In genomic region chr16:12059216-12059769, GRCh38 we compare ENCODE assay signal across 14 cellular contexts.
DNase-seq lines count a peak whose midpoint lies in the region; ATAC-seq and TF ChIP-seq lines count a peak whose summit lies in the region.
"Had no signal": no experiment of that assay in that cellular context is flagged by ENCODE, and none has a peak within 500 bp of the region (broad histone marks: within the 10 kb centered on the region; RNA-seq: fewer than 3 reads in every experiment).

No MANE protein-coding gene starts in this region.

- peaks cover 33% of the 10 kb centered on the region for H3K36me3 ChIP-seq in DOHH2 (ENCODE audit: control insufficient read depth, low read length)
- no peaks in the 10 kb centered on the region for H3K36me3 ChIP-seq in breast epithelium
- peaks cover 0 to 7% of the 10 kb centered on the region in 2 donors for H3K36me3 ChIP-seq in psoas muscle (ENCODE audit: insufficient read depth in 1 of 2, low read depth in 1 of 2)

- H3F3A ChIP-seq in DOHH2 (ENCODE audit: control insufficient read depth, insufficient read depth): peaks cover 5% of the 10 kb centered on the region; the same call in 1 of the 2 replicates

- no peaks in the 10 kb centered on the region for H4K20me1 ChIP-seq in DOHH2 (ENCODE audit: control insufficient read depth, insufficient read depth, low read depth, low read length)

- no peak for TF ChIP-seq POLR2A in breast epithelium (IDR thresholded peaks at IDR 0.05)

- intact Hi-C loops in breast epithelium (cut with DNase I; ENCODE audit: low total_unique reads): no loop called here
- intact Hi-C loops in psoas muscle (cut with DNase I): no loop called here

- H3K27me3 ChIP-seq in DOHH2 (ENCODE audit: control insufficient read depth, low read length) (no peaks in the 10 kb centered on the region), breast epithelium (no peaks in the 10 kb centered on the region), psoas muscle (ENCODE audit: insufficient read depth in 3 of 3, low read length in 2 of 3) (no peaks in the 10 kb centered on the region)
- H3K27me3 ChIP-seq: body of pancreas, left lung had no signal

- no peaks in the 10 kb centered on the region for H3K79me2 ChIP-seq in DOHH2 (ENCODE audit: control insufficient read depth, low read length)

- 39 to 53% (median 45%) methylated on average over 10 of the region's 10 CpGs for WGBS in psoas muscle, 3 donors

- H3K4me3 ChIP-seq in DOHH2 (ENCODE audit: low read length) (peak overlapping the region; percentile 34), breast epithelium (no peak overlapping the region), psoas muscle (peak overlapping the region; percentile 25)
- H3K4me3 ChIP-seq: body of pancreas, left lung had no signal

- peak overlapping the region; percentile 59 for H3K4me2 ChIP-seq in DOHH2 (ENCODE audit: low read length)

- no peak for DNase-seq in breast epithelium (ENCODE audit: low spot score in 2 of 2)
- DNase-seq in psoas muscle: no peak
- no peak for DNase-seq in activated CD8-positive, alpha-beta memory T cell treated with anti-CD3 and anti-CD28 coated beads, Interleukin-2, amount 50 U/mL, for 48 hours
- no peak for DNase-seq in GOT3 (lab: John Stamatoyannopoulos, UW)
- DNase-seq in SW480 (ENCODE audit: low spot score): no peak
- DNase-seq: body of pancreas; endodermal cell; NCI-H510A; stimulated activated CD4-positive, alpha-beta T cell treated with anti-CD3 and anti-CD28 coated beads, Interleukin-2, amount 100 ng/mL, for 48 hours; stimulated activated naive CD8-positive, alpha-beta T cell treated with anti-CD3 and anti-CD28 coated beads, Interleukin-15, amount 100 ng/mL, for 72 hours had no signal

- ATAC-seq in HG03460 (IDR thresholded peaks at IDR 0.05; ENCODE audit: unreplicated experiment) (peak; percentile 35), psoas muscle (peak in 3 of 4 donors; percentile 12 to 71 (median 27)), GM21447 (IDR thresholded peaks at IDR 0.05; ENCODE audit: unreplicated experiment) (no peak)
- ATAC-seq: body of pancreas; left lung; stimulated activated naive CD8-positive, alpha-beta T cell treated with anti-CD3 and anti-CD28 coated beads, Interleukin-15, amount 100 ng/mL, for 72 hours had no signal

- no peaks in the 10 kb centered on the region for H3K9me2 ChIP-seq in DOHH2 (replicated peaks; ENCODE audit: control insufficient read depth, low read length)

- H3K4me1 ChIP-seq in DOHH2 (ENCODE audit: control insufficient read depth, low read length) (peaks cover 41% of the 10 kb centered on the region), breast epithelium (no peaks in the 10 kb centered on the region), psoas muscle (peaks cover 17% of the 10 kb centered on the region)
- H3K4me1 ChIP-seq: body of pancreas had no signal

- H3K9me3 ChIP-seq in DOHH2 (ENCODE audit: control insufficient read depth, insufficient read depth, low read length): no peaks in the 10 kb centered on the region
- H3K9me3 ChIP-seq in breast epithelium: no peaks in the 10 kb centered on the region
- H3K9me3 ChIP-seq in psoas muscle: no peaks in the 10 kb centered on the region
- H3K9me3 ChIP-seq: body of pancreas, left lung had no signal

- no peak for TF ChIP-seq CTCF in DOHH2 (IDR thresholded peaks at IDR 0.05; ENCODE audit: low read depth, low read length, poor library complexity, severe bottlenecking)
- no peak for TF ChIP-seq CTCF in breast epithelium (IDR thresholded peaks at IDR 0.05)
- TF ChIP-seq CTCF in psoas muscle (IDR thresholded peaks at IDR 0.05): no peak

- H3K27ac ChIP-seq in DOHH2 (ENCODE audit: low read depth, low read length) (peak overlapping the region; percentile 46), breast epithelium (peak overlapping the region; percentile 4 to 74), psoas muscle (peak overlapping the region; percentile 56)
- H3K27ac ChIP-seq: body of pancreas, left lung had no signal

Comparison
In these comparisons a context has a peak if more than half of its experiments do, and no peak if none do; other contexts are left out.
1. H3K4me3 ChIP-seq: peak in DOHH2 (single experiment) and psoas muscle (single experiment); none in breast epithelium (0 of 3).
2. Peak in every context shown above with its lines, with median percentiles within 50 percentile points of each other: H3K27ac ChIP-seq.